ENCODE assay signal across 14 cellular contexts in the genomic region with DNA sequence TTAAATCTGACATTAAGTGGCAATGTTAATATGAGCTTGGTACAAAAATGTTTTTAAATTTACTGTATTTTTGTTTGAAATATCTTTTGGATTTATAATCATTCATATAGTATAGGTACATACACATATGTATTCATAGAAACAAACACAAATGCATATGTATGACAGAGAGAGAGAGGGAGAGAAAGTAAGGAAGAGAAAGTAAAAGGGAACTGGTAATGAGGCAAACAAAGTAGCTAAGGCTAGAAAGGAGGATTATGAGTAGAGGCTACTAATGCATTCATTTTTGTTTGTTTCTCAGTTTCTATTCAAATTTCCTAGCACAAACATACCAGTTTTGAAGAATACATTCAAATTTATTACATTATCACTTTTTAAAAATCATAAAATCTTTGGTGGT.
"Had no signal": no experiment of that assay in that cellular context is flagged by ENCODE, and none has a peak within 500 bp of the region (broad histone marks: within the 10 kb centered on the region; RNA-seq: fewer than 3 reads in every experiment).

No MANE protein-coding gene starts in this region.

- H3K4me3 ChIP-seq: heart right ventricle, left lung, right lobe of liver had no signal

- H3K9me3 Mint-ChIP-seq: stimulated activated memory B cell treated with anti-CD40 and anti-IgM and Interleukin-4, amounts not matched to agents 10 μg/mL and 1 μg/mL and 100 μg/mL, for 72 hours had no signal

- H3K27me3 Mint-ChIP-seq: stimulated activated memory B cell treated with anti-CD40 and anti-IgM and Interleukin-4, amounts not matched to agents 10 μg/mL and 1 μg/mL and 100 μg/mL, for 72 hours had no signal

- ATAC-seq: esophagus mucosa; right lobe of liver; stimulated activated memory B cell treated with anti-CD40 and anti-IgM and Interleukin-4, amounts not matched to agents 10 μg/mL and 1 μg/mL and 100 μg/mL, for 72 hours had no signal

- H3K36me3 ChIP-seq: heart right ventricle, left lung, right lobe of liver had no signal

- H3K4me3 Mint-ChIP-seq: activated naive CD8-positive, alpha-beta T cell; naive B cell; stimulated activated memory B cell treated with anti-CD40 and anti-IgM and Interleukin-4, amounts not matched to agents 10 μg/mL and 1 μg/mL and 100 μg/mL, for 72 hours had no signal

- H3K27ac Mint-ChIP-seq: activated naive CD8-positive, alpha-beta T cell; stimulated activated memory B cell treated with anti-CD40 and anti-IgM and Interleukin-4, amounts not matched to agents 10 μg/mL and 1 μg/mL and 100 μg/mL, for 72 hours had no signal

- H3K36me3 Mint-ChIP-seq: activated naive CD8-positive, alpha-beta T cell; naive B cell; stimulated activated memory B cell treated with anti-CD40 and anti-IgM and Interleukin-4, amounts not matched to agents 10 μg/mL and 1 μg/mL and 100 μg/mL, for 72 hours had no signal

- H3K4me1 Mint-ChIP-seq: naive B cell; stimulated activated memory B cell treated with anti-CD40 and anti-IgM and Interleukin-4, amounts not matched to agents 10 μg/mL and 1 μg/mL and 100 μg/mL, for 72 hours had no signal

- DNase-seq: activated CD4-positive, alpha-beta T cell treated with anti-CD3 and anti-CD28 coated beads, Interleukin-2, amount 50 U/mL, for 48 hours; activated gamma-delta T cell treated with Interleukin-2 at 50 U/mL for 16 hours; amniotic stem cell; effector CD8-positive, alpha-beta T cell; heart right ventricle; left lung; mammary epithelial cell; naive B cell; right lobe of liver; stimulated activated CD4-positive, alpha-beta T cell treated with anti-CD3 and anti-CD28 coated beads, Interleukin-4, amount 100 ng/mL, for 4 hours had no signal

- H3K27me3 ChIP-seq: heart right ventricle, left lung, right lobe of liver had no signal

- H3K9ac ChIP-seq: parathyroid adenoma had no signal

- H3K9me3 ChIP-seq: left lung, right lobe of liver had no signal

- H3K4me1 ChIP-seq: parathyroid adenoma, right lobe of liver had no signal

- H3K27ac ChIP-seq: left lung, parathyroid adenoma, right lobe of liver had no signal
